In the genomic region with DNA sequence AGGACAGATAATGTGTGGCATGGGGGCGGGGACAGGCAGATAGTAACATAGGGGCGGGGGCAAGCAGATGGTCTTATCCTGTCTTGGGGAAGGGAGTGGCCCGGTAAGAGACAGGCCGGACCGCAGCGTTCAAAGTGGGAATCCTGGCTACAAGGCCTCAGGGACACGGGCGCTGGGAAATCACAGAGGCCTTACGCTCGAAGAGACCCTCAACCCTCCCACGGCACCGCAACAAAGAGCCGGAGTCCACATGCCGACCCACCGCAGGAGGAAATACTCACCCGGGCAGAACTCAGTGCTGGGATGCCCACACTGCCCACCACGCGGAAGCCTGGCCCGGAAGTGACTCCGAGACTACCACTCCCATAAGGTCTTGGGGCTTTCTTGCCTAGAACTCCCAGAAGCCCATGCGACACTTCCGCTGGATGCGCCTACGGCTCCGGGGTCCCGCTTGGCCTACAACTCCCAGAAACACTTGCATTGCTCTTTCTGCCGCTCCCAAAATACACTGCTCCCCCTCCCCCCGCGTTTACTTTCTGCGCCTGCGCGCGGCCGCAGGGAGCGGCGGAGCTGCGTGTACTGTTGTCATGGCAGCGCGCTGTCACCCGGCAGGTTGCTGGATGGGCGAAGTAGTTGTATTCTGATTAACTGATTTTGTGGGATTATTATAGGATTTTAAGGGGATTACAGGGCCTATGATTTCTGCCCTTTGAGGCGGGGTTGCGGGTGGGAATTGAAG, we compare ENCODE assay signal across 1 cellular context.
A peak's percentile ranks its signal among the peaks of the same experiment; 100 is the strongest.
TF ChIP-seq lines count a peak whose summit lies in the region.

A gene (minus strand): TSS at position 344 of the 739 bp plus-strand sequence. CDS start 3,840 bp downstream, outside the sequence.

TF ChIP-seq in K562, 482 proteins besides CTCF, POLR2A, EP300 and RAD21 (continued from another document and continues in another):
- TF ChIP-seq, protein P1, sequence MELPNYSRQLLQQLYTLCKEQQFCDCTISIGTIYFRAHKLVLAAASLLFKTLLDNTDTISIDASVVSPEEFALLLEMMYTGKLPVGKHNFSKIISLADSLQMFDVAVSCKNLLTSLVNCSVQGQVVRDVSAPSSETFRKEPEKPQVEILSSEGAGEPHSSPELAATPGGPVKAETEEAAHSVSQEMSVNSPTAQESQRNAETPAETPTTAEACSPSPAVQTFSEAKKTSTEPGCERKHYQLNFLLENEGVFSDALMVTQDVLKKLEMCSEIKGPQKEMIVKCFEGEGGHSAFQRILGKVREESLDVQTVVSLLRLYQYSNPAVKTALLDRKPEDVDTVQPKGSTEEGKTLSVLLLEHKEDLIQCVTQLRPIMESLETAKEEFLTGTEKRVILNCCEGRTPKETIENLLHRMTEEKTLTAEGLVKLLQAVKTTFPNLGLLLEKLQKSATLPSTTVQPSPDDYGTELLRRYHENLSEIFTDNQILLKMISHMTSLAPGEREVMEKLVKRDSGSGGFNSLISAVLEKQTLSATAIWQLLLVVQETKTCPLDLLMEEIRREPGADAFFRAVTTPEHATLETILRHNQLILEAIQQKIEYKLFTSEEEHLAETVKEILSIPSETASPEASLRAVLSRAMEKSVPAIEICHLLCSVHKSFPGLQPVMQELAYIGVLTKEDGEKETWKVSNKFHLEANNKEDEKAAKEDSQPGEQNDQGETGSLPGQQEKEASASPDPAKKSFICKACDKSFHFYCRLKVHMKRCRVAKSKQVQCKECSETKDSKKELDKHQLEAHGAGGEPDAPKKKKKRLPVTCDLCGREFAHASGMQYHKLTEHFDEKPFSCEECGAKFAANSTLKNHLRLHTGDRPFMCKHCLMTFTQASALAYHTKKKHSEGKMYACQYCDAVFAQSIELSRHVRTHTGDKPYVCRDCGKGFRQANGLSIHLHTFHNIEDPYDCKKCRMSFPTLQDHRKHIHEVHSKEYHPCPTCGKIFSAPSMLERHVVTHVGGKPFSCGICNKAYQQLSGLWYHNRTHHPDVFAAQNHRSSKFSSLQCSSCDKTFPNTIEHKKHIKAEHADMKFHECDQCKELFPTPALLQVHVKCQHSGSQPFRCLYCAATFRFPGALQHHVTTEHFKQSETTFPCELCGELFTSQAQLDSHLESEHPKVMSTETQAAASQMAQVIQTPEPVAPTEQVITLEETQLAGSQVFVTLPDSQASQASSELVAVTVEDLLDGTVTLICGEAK (IDR thresholded peaks at IDR 0.05) = peak; percentile 96
- TF ChIP-seq, protein P1 (CRISPR knock-in tag; IDR thresholded peaks at IDR 0.05) = no peak
- TF ChIP-seq SNIP1 (IDR thresholded peaks at IDR 0.05; ENCODE audit: low read depth) (no peak), ETV5 (CRISPR knock-in tag; IDR thresholded peaks at IDR 0.05; ENCODE audit: low read depth) (peak; percentile 80), SMARCC2 (IDR thresholded peaks at IDR 0.05; ENCODE audit: low read depth) (no peak), CBFA2T2 (conservative IDR thresholded peaks at IDR 0.05) (no peak), RBM17 (IDR thresholded peaks at IDR 0.05; ENCODE audit: borderline replicate concordance, low read depth, low read length) (no peak), JUND (IDR thresholded peaks at IDR 0.05; ENCODE audit: borderline replicate concordance, low read depth, low read length) (peak; percentile 73), JUND (tag; IDR thresholded peaks at IDR 0.05; ENCODE audit: borderline replicate concordance, low read depth, low read length) (peak; percentile 42; the same call in 1 of the 3 replicates), KDM2B (CRISPR knock-in tag; IDR thresholded peaks at IDR 0.05) (no peak), HMGN3 (IDR thresholded peaks at IDR 0.05; ENCODE audit: borderline replicate concordance, extremely low read depth, insufficient read length, low read depth, low read length) (peak; percentile 59), ETS2 (tag; IDR thresholded peaks at IDR 0.05; ENCODE audit: borderline replicate concordance, poor library complexity, severe bottlenecking) (no peak), ZNF696 (CRISPR knock-in tag; conservative IDR thresholded peaks at IDR 0.05) (no peak), LCOR (CRISPR knock-in tag; IDR thresholded peaks at IDR 0.05) (0 out of 2 replicates have a peak, but pooled peaks have one; percentile 96), ZEB2 (IDR thresholded peaks at IDR 0.05) (no peak), SRSF7 (optimal IDR thresholded peaks at IDR 0.05; ENCODE audit: low read depth, low read length) (no peak), GTF2F1 (IDR thresholded peaks at IDR 0.05; ENCODE audit: low read depth, low read length) (no peak; the same call in 1 of the 2 replicates), SMAD2 (IDR thresholded peaks at IDR 0.05; ENCODE audit: low read depth, low read length) (no peak), SRSF1 (IDR thresholded peaks at IDR 0.05; ENCODE audit: low read depth, low read length) (no peak), COPS2 (conservative IDR thresholded peaks at IDR 0.05) (no peak), STAG1 (CRISPR knock-in tag; IDR thresholded peaks at IDR 0.05; ENCODE audit: borderline replicate concordance) (no peak)
- TF ChIP-seq, protein P2, sequence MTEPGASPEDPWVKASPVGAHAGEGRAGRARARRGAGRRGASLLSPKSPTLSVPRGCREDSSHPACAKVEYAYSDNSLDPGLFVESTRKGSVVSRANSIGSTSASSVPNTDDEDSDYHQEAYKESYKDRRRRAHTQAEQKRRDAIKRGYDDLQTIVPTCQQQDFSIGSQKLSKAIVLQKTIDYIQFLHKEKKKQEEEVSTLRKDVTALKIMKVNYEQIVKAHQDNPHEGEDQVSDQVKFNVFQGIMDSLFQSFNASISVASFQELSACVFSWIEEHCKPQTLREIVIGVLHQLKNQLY (CRISPR knock-in tag; conservative IDR thresholded peaks at IDR 0.05) = no peak
- TF ChIP-seq, protein P3, sequence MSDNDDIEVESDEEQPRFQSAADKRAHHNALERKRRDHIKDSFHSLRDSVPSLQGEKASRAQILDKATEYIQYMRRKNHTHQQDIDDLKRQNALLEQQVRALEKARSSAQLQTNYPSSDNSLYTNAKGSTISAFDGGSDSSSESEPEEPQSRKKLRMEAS (CRISPR knock-in tag; IDR thresholded peaks at IDR 0.05) = peak; percentile 83
- TF ChIP-seq, protein P4, sequence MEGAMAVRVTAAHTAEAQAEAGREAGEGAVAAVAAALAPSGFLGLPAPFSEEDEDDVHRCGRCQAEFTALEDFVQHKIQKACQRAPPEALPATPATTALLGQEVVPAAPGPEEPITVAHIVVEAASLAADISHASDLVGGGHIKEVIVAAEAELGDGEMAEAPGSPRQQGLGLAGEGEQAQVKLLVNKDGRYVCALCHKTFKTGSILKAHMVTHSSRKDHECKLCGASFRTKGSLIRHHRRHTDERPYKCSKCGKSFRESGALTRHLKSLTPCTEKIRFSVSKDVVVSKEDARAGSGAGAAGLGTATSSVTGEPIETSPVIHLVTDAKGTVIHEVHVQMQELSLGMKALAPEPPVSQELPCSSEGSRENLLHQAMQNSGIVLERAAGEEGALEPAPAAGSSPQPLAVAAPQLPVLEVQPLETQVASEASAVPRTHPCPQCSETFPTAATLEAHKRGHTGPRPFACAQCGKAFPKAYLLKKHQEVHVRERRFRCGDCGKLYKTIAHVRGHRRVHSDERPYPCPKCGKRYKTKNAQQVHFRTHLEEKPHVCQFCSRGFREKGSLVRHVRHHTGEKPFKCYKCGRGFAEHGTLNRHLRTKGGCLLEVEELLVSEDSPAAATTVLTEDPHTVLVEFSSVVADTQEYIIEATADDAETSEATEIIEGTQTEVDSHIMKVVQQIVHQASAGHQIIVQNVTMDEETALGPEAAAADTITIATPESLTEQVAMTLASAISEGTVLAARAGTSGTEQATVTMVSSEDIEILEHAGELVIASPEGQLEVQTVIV (CRISPR knock-in tag; IDR thresholded peaks at IDR 0.05; ENCODE audit: borderline replicate concordance) = no peak
- TF ChIP-seq, protein P5, sequence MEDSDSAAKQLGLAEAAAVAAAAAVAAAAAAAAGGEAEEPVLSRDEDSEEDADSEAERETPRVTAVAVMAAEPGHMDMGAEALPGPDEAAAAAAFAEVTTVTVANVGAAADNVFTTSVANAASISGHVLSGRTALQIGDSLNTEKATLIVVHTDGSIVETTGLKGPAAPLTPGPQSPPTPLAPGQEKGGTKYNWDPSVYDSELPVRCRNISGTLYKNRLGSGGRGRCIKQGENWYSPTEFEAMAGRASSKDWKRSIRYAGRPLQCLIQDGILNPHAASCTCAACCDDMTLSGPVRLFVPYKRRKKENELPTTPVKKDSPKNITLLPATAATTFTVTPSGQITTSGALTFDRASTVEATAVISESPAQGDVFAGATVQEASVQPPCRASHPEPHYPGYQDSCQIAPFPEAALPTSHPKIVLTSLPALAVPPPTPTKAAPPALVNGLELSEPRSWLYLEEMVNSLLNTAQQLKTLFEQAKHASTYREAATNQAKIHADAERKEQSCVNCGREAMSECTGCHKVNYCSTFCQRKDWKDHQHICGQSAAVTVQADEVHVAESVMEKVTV (CRISPR knock-in tag; IDR thresholded peaks at IDR 0.05) = no peak
- TF ChIP-seq, protein P6, sequence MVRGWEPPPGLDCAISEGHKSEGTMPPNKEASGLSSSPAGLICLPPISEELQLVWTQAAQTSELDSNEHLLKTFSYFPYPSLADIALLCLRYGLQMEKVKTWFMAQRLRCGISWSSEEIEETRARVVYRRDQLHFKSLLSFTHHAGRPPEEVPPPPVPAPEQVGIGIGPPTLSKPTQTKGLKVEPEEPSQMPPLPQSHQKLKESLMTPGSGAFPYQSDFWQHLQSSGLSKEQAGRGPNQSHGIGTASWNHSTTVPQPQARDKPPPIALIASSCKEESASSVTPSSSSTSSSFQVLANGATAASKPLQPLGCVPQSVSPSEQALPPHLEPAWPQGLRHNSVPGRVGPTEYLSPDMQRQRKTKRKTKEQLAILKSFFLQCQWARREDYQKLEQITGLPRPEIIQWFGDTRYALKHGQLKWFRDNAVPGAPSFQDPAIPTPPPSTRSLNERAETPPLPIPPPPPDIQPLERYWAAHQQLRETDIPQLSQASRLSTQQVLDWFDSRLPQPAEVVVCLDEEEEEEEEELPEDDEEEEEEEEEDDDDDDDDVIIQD (CRISPR knock-in tag; IDR thresholded peaks at IDR 0.05) = no peak
- TF ChIP-seq, protein P7, sequence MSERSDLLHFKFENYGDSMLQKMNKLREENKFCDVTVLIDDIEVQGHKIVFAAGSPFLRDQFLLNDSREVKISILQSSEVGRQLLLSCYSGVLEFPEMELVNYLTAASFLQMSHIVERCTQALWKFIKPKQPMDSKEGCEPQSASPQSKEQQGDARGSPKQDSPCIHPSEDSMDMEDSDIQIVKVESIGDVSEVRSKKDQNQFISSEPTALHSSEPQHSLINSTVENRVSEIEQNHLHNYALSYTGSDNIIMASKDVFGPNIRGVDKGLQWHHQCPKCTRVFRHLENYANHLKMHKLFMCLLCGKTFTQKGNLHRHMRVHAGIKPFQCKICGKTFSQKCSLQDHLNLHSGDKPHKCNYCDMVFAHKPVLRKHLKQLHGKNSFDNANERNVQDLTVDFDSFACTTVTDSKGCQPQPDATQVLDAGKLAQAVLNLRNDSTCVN (CRISPR knock-in tag; IDR thresholded peaks at IDR 0.05) = no peak
- TF ChIP-seq, protein P8, sequence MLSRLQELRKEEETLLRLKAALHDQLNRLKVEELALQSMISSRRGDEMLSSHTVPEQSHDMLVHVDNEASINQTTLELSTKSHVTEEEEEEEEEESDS (CRISPR knock-in tag; IDR thresholded peaks at IDR 0.05) = no peak
- TF ChIP-seq, protein P9, sequence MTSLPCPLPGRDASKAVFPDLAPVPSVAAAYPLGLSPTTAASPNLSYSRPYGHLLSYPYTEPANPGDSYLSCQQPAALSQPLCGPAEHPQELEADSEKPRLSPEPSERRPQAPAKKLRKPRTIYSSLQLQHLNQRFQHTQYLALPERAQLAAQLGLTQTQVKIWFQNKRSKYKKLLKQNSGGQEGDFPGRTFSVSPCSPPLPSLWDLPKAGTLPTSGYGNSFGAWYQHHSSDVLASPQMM (CRISPR knock-in tag; IDR thresholded peaks at IDR 0.05) = no peak
- TF ChIP-seq, protein P10, sequence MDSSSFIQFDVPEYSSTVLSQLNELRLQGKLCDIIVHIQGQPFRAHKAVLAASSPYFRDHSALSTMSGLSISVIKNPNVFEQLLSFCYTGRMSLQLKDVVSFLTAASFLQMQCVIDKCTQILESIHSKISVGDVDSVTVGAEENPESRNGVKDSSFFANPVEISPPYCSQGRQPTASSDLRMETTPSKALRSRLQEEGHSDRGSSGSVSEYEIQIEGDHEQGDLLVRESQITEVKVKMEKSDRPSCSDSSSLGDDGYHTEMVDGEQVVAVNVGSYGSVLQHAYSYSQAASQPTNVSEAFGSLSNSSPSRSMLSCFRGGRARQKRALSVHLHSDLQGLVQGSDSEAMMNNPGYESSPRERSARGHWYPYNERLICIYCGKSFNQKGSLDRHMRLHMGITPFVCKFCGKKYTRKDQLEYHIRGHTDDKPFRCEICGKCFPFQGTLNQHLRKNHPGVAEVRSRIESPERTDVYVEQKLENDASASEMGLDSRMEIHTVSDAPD (CRISPR knock-in tag; IDR thresholded peaks at IDR 0.05) = no peak
- TF ChIP-seq, protein P11, sequence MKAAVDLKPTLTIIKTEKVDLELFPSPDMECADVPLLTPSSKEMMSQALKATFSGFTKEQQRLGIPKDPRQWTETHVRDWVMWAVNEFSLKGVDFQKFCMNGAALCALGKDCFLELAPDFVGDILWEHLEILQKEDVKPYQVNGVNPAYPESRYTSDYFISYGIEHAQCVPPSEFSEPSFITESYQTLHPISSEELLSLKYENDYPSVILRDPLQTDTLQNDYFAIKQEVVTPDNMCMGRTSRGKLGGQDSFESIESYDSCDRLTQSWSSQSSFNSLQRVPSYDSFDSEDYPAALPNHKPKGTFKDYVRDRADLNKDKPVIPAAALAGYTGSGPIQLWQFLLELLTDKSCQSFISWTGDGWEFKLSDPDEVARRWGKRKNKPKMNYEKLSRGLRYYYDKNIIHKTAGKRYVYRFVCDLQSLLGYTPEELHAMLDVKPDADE (conservative IDR thresholded peaks at IDR 0.05; ENCODE audit: control insufficient read depth, low read depth, low read length) = peak; percentile 99
